In the genomic region with DNA sequence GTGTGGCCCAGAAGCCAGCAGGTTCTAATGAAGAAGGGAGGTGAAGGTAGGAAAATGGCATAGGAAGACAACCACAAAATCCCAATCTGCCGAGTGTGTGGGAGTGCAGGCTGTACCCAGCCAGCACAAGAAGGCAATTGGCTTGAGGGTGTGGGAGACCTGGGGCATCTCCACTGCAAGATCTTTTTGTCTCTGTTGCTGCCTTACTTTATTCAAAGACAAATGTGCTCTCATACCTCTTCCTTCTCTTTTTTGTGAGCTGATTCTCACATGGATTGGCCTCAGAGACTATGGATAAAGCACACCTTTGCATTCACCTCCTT, we compare ENCODE assay signal across 2 cellular contexts.
TF ChIP-seq lines count a peak whose summit lies in the region.

No MANE protein-coding gene starts in this region.

TF ChIP-seq in GM23338, 12 proteins besides CTCF, POLR2A, EP300 and RAD21:
- TF ChIP-seq CREB1 (CRISPR knock-in tag; IDR thresholded peaks at IDR 0.05; ENCODE audit: low read depth) = no peak
- no peak for TF ChIP-seq STAT1 (IDR thresholded peaks at IDR 0.05; ENCODE audit: unreplicated experiment)
TF ChIP-seq in GM23338: peak in this region for 0.

TF ChIP-seq in H1, 55 proteins besides CTCF, POLR2A, EP300 and RAD21:
- TF ChIP-seq RFX5 (IDR thresholded peaks at IDR 0.05; ENCODE audit: borderline replicate concordance, low read depth, low read length) = no peak
- TF ChIP-seq KDM1A (IDR thresholded peaks at IDR 0.05; ENCODE audit: borderline replicate concordance, low read length) = no peak
- TF ChIP-seq SAP30 (IDR thresholded peaks at IDR 0.05; ENCODE audit: insufficient read depth, insufficient replicate concordance, low read length) = no peak
- TF ChIP-seq, protein P1, sequence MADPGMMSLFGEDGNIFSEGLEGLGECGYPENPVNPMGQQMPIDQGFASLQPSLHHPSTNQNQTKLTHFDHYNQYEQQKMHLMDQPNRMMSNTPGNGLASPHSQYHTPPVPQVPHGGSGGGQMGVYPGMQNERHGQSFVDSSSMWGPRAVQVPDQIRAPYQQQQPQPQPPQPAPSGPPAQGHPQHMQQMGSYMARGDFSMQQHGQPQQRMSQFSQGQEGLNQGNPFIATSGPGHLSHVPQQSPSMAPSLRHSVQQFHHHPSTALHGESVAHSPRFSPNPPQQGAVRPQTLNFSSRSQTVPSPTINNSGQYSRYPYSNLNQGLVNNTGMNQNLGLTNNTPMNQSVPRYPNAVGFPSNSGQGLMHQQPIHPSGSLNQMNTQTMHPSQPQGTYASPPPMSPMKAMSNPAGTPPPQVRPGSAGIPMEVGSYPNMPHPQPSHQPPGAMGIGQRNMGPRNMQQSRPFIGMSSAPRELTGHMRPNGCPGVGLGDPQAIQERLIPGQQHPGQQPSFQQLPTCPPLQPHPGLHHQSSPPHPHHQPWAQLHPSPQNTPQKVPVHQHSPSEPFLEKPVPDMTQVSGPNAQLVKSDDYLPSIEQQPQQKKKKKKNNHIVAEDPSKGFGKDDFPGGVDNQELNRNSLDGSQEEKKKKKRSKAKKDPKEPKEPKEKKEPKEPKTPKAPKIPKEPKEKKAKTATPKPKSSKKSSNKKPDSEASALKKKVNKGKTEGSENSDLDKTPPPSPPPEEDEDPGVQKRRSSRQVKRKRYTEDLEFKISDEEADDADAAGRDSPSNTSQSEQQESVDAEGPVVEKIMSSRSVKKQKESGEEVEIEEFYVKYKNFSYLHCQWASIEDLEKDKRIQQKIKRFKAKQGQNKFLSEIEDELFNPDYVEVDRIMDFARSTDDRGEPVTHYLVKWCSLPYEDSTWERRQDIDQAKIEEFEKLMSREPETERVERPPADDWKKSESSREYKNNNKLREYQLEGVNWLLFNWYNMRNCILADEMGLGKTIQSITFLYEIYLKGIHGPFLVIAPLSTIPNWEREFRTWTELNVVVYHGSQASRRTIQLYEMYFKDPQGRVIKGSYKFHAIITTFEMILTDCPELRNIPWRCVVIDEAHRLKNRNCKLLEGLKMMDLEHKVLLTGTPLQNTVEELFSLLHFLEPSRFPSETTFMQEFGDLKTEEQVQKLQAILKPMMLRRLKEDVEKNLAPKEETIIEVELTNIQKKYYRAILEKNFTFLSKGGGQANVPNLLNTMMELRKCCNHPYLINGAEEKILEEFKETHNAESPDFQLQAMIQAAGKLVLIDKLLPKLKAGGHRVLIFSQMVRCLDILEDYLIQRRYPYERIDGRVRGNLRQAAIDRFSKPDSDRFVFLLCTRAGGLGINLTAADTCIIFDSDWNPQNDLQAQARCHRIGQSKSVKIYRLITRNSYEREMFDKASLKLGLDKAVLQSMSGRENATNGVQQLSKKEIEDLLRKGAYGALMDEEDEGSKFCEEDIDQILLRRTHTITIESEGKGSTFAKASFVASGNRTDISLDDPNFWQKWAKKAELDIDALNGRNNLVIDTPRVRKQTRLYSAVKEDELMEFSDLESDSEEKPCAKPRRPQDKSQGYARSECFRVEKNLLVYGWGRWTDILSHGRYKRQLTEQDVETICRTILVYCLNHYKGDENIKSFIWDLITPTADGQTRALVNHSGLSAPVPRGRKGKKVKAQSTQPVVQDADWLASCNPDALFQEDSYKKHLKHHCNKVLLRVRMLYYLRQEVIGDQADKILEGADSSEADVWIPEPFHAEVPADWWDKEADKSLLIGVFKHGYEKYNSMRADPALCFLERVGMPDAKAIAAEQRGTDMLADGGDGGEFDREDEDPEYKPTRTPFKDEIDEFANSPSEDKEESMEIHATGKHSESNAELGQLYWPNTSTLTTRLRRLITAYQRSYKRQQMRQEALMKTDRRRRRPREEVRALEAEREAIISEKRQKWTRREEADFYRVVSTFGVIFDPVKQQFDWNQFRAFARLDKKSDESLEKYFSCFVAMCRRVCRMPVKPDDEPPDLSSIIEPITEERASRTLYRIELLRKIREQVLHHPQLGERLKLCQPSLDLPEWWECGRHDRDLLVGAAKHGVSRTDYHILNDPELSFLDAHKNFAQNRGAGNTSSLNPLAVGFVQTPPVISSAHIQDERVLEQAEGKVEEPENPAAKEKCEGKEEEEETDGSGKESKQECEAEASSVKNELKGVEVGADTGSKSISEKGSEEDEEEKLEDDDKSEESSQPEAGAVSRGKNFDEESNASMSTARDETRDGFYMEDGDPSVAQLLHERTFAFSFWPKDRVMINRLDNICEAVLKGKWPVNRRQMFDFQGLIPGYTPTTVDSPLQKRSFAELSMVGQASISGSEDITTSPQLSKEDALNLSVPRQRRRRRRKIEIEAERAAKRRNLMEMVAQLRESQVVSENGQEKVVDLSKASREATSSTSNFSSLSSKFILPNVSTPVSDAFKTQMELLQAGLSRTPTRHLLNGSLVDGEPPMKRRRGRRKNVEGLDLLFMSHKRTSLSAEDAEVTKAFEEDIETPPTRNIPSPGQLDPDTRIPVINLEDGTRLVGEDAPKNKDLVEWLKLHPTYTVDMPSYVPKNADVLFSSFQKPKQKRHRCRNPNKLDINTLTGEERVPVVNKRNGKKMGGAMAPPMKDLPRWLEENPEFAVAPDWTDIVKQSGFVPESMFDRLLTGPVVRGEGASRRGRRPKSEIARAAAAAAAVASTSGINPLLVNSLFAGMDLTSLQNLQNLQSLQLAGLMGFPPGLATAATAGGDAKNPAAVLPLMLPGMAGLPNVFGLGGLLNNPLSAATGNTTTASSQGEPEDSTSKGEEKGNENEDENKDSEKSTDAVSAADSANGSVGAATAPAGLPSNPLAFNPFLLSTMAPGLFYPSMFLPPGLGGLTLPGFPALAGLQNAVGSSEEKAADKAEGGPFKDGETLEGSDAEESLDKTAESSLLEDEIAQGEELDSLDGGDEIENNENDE (IDR thresholded peaks at IDR 0.05; ENCODE audit: insufficient replicate concordance, low read length) = no peak
- no peak for TF ChIP-seq SIX5 (IDR thresholded peaks at IDR 0.05; ENCODE audit: low read depth, low read length)
- TF ChIP-seq TAF1 (IDR thresholded peaks at IDR 0.05; ENCODE audit: low read depth, low read length) = no peak
- TF ChIP-seq HDAC6 (IDR thresholded peaks at IDR 0.05; ENCODE audit: low read depth, low read length) = no peak
- TF ChIP-seq SP1 (IDR thresholded peaks at IDR 0.05; ENCODE audit: low read depth, low read length) = no peak
- no peak for TF ChIP-seq RBBP5 (IDR thresholded peaks at IDR 0.05; ENCODE audit: borderline replicate concordance, low read depth, low read length)
- TF ChIP-seq CBX5 (IDR thresholded peaks at IDR 0.05; ENCODE audit: low read depth, low read length) = no peak
- TF ChIP-seq MAFK (IDR thresholded peaks at IDR 0.05; ENCODE audit: low read depth, low read length) = no peak
- TF ChIP-seq BRCA1 (IDR thresholded peaks at IDR 0.05; ENCODE audit: low read depth, low read length) = no peak
- TF ChIP-seq RXRA (IDR thresholded peaks at IDR 0.05; ENCODE audit: insufficient read depth, low read depth, low read length) = no peak
- no peak for TF ChIP-seq TCF12 (IDR thresholded peaks at IDR 0.05; ENCODE audit: low read depth, low read length)
- no peak for TF ChIP-seq KDM4A (IDR thresholded peaks at IDR 0.05; ENCODE audit: low read depth, low read length, severe bottlenecking)
- TF ChIP-seq, protein P2, sequence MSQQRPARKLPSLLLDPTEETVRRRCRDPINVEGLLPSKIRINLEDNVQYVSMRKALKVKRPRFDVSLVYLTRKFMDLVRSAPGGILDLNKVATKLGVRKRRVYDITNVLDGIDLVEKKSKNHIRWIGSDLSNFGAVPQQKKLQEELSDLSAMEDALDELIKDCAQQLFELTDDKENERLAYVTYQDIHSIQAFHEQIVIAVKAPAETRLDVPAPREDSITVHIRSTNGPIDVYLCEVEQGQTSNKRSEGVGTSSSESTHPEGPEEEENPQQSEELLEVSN (IDR thresholded peaks at IDR 0.05) = no peak
- TF ChIP-seq, protein P3, sequence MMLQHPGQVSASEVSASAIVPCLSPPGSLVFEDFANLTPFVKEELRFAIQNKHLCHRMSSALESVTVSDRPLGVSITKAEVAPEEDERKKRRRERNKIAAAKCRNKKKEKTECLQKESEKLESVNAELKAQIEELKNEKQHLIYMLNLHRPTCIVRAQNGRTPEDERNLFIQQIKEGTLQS (IDR thresholded peaks at IDR 0.05; ENCODE audit: insufficient read depth, low read depth, low read length) = no peak
